ENCODE assay signal across 9 cellular contexts in genomic region chr1:197198911-197199310, GRCh38.
A peak's percentile ranks its signal among the peaks of the same experiment; 100 is the strongest.
DNase-seq lines count a peak whose midpoint lies in the region; ATAC-seq and TF ChIP-seq lines count a peak whose summit lies in the region.
"Had no signal": no experiment of that assay in that cellular context is flagged by ENCODE, and none has a peak within 500 bp of the region (broad histone marks: within the 10 kb centered on the region; RNA-seq: fewer than 3 reads in every experiment).

No MANE protein-coding gene starts in this region.

- no peak overlapping the region for H3K9ac ChIP-seq in muscle layer of colon (ENCODE audit: low read length)

- DNase-seq in AG10803 (ENCODE audit: low read depth) (no peak), HL-60 (ENCODE audit: low read depth in 1 of 2, low spot score in 1 of 2) (no peak), brain microvascular endothelial cell (no peak), NCI-H345 (lab: John Stamatoyannopoulos, UW) (no peak), AG08396 (ENCODE audit: low spot score) (no peak)
- DNase-seq: NCI-H1048 had no signal

- peak overlapping the region; percentile 95 for H3K4me3 ChIP-seq in AG10803 (ENCODE audit: low read length)
- peak overlapping the region; percentile 68 for H3K4me3 ChIP-seq in HL-60 (replicated peaks; ENCODE audit: insufficient read depth, low read length)
- H3K4me3 ChIP-seq in brain microvascular endothelial cell (ENCODE audit: low read depth, low read length) = peak overlapping the region; percentile 22
- H3K4me3 ChIP-seq in muscle layer of colon (ENCODE audit: low read depth in 1 of 2, low read length in 2 of 2) = peak overlapping the region; percentile 6 to 94

- H3K27me3 ChIP-seq in HL-60 (ENCODE audit: insufficient read depth, poor library complexity, severe bottlenecking) = no peaks in the 10 kb centered on the region
- H3K27me3 ChIP-seq in brain microvascular endothelial cell (replicated peaks) = no peaks in the 10 kb centered on the region
- H3K27me3 ChIP-seq in muscle layer of colon (ENCODE audit: control insufficient read depth in 1 of 2, insufficient read depth in 2 of 2, low read length in 2 of 2) = no peaks in the 10 kb centered on the region

- in situ Hi-C loops in brain microvascular endothelial cell (cut with HindIII; ENCODE audit: low pct_ligation_motif_present, low sequenced_read_pairs) = no loop called here

- ATAC-seq in HG03521 (IDR thresholded peaks at IDR 0.05; ENCODE audit: unreplicated experiment) (no peak), GM19023 (IDR thresholded peaks at IDR 0.05; ENCODE audit: unreplicated experiment) (no peak)

- H3K4me1 ChIP-seq in muscle layer of colon (ENCODE audit: insufficient read depth, low read length) = peaks cover 23% of the 10 kb centered on the region

- TF ChIP-seq CTCF in AG10803 (conservative IDR thresholded peaks at IDR 0.05; ENCODE audit: low read length) (no peak), HL-60 (IDR thresholded peaks at IDR 0.05; ENCODE audit: insufficient read depth, low read length) (no peak), brain microvascular endothelial cell (IDR thresholded peaks at IDR 0.05; ENCODE audit: low read depth, low read length, missing control alignments) (no peak)

- H3K9me3 ChIP-seq in muscle layer of colon (ENCODE audit: low read length) = no peaks in the 10 kb centered on the region

- H3K27ac ChIP-seq in HL-60 (replicated peaks) (no peak overlapping the region), brain microvascular endothelial cell (no peak overlapping the region), muscle layer of colon (ENCODE audit: low read depth, low read length) (no peak overlapping the region)

- H3K36me3 ChIP-seq in brain microvascular endothelial cell (replicated peaks) (no peaks in the 10 kb centered on the region), muscle layer of colon (ENCODE audit: insufficient read depth, low read length) (no peaks in the 10 kb centered on the region)

Comparison
In these comparisons a context has a peak if more than half of its experiments do, and no peak if none do; other contexts are left out.
1. H3K4me3 ChIP-seq: peak in every context shown above with its lines; median percentile 95 in AG10803; 68 in HL-60; 50 in muscle layer of colon; 22 in brain microvascular endothelial cell.